8 cellular contexts compared by ENCODE assay signal in genomic region chr7:141550694-141551079, GRCh38. TPM values are rescaled to one million over a fixed set of nuclear protein-coding genes. Genes with fewer than 3 reads are reported as not detected.
DNase-seq lines count a peak whose midpoint lies in the region; ATAC-seq and TF ChIP-seq lines count a peak whose summit lies in the region.

No MANE protein-coding gene starts in this region.

- H3K27me3 ChIP-seq in DOHH2 (ENCODE audit: control insufficient read depth, low read length) (no peaks in the 10 kb centered on the region), H9 (ENCODE audit: insufficient read depth, low read length) (no peaks in the 10 kb centered on the region), esophagus muscularis mucosa (no peaks in the 10 kb centered on the region)

- H3K79me1 ChIP-seq in H9 (ENCODE audit: insufficient read depth, low read depth, low read length, poor library complexity, severe bottlenecking) = no peaks in the 10 kb centered on the region

- H4K20me1 ChIP-seq in DOHH2 (ENCODE audit: control insufficient read depth, insufficient read depth, low read depth, low read length) (no peaks in the 10 kb centered on the region), H9 (ENCODE audit: control insufficient read depth, insufficient read depth, insufficient read length) (no peaks in the 10 kb centered on the region)

- H3T11ph ChIP-seq in H9 (ENCODE audit: low read length) = no peak overlapping the region

- H4K8ac ChIP-seq in H9 (replicated peaks; ENCODE audit: insufficient read length, low read depth, low read length) = peak overlapping the region; percentile 69

- H2BK20ac ChIP-seq in H9 (ENCODE audit: low read depth, low read length, poor library complexity, severe bottlenecking) = no peak overlapping the region

- peaks cover 20 to 36% of the 10 kb centered on the region in 2 experiments for H3K4me1 Mint-ChIP-seq in H9
- H3K4me1 Mint-ChIP-seq in T-helper 1 cell treated with Interleukin-12 subunit alpha and Interleukin-12 subunit beta and Interleukin-4 antibody, amounts not matched to agents 30 μg/mL and 1 μg/mL, for 36 hours (ENCODE audit: low read depth) = peaks cover 42% of the 10 kb centered on the region
- H3K4me1 Mint-ChIP-seq in nephron = peaks cover 21% of the 10 kb centered on the region

- no peak overlapping the region for H2BK5ac ChIP-seq in H9 (ENCODE audit: insufficient read length, low read length)

- H3K56ac ChIP-seq in H9 (ENCODE audit: insufficient read length, low read depth, low read length) = no peak overlapping the region

- H3K23me2 ChIP-seq in H9 (ENCODE audit: insufficient read length, low read depth, low read length, poor library complexity, severe bottlenecking) = peaks cover 12% of the 10 kb centered on the region

- TF ChIP-seq EP300 in esophagus muscularis mucosa (IDR thresholded peaks at IDR 0.05) = no peak

- H3K9me3 Mint-ChIP-seq in H9 = no peaks in the 10 kb centered on the region
- no peaks in the 10 kb centered on the region for H3K9me3 Mint-ChIP-seq in T-helper 1 cell treated with Interleukin-12 subunit alpha and Interleukin-12 subunit beta and Interleukin-4 antibody, amounts not matched to agents 30 μg/mL and 1 μg/mL, for 36 hours
- H3K9me3 Mint-ChIP-seq in nephron = no peaks in the 10 kb centered on the region

- H3K18ac ChIP-seq in H9 (ENCODE audit: insufficient read length, low read depth, low read length) = peak overlapping the region; percentile 3

- H3K9me3 ChIP-seq in DOHH2 (ENCODE audit: control insufficient read depth, insufficient read depth, low read length) (no peaks in the 10 kb centered on the region), H9 (ENCODE audit: control insufficient read depth, low read depth, low read length) (no peaks in the 10 kb centered on the region), esophagus muscularis mucosa (no peaks in the 10 kb centered on the region)

- peaks cover 4% of the 10 kb centered on the region for H3F3A ChIP-seq in DOHH2 (ENCODE audit: control insufficient read depth, insufficient read depth)

- H3K27ac Mint-ChIP-seq in H9 (peak overlapping the region; percentile 3 to 75 (median 44); a peak in 6 of 7 replicates), nephron (peak overlapping the region; percentile 82 to 94 (median 89))
- H3K27ac Mint-ChIP-seq in T-helper 1 cell treated with Interleukin-12 subunit alpha and Interleukin-12 subunit beta and Interleukin-4 antibody, amounts not matched to agents 30 μg/mL and 1 μg/mL, for 36 hours = peak overlapping the region; percentile 93

- H3K36me3 Mint-ChIP-seq in H9 (ENCODE audit: insufficient read depth in 1 of 3, low read depth in 3 of 3) = peaks cover under 1 to 11% (median 4%) of the 10 kb centered on the region in 3 experiments; a peak in 6 of 7 replicates
- peaks cover 31% of the 10 kb centered on the region for H3K36me3 Mint-ChIP-seq in T-helper 1 cell treated with Interleukin-12 subunit alpha and Interleukin-12 subunit beta and Interleukin-4 antibody, amounts not matched to agents 30 μg/mL and 1 μg/mL, for 36 hours (ENCODE audit: low read depth)
- peaks cover 9% of the 10 kb centered on the region for H3K36me3 Mint-ChIP-seq in nephron (ENCODE audit: low read depth)

- no peak for TF ChIP-seq CTCF in DOHH2 (IDR thresholded peaks at IDR 0.05; ENCODE audit: low read depth, low read length, poor library complexity, severe bottlenecking)
- TF ChIP-seq CTCF in H9 (conservative IDR thresholded peaks at IDR 0.05) = no peak
- TF ChIP-seq CTCF in esophagus muscularis mucosa (IDR thresholded peaks at IDR 0.05) = no peak
- TF ChIP-seq CTCF in nephron (IDR thresholded peaks at IDR 0.05; ENCODE audit: unreplicated experiment in 3 of 3) = no peak

- H3K27me3 Mint-ChIP-seq in H9 (ENCODE audit: low read depth) (no peaks in the 10 kb centered on the region), nephron (ENCODE audit: low read depth) (no peaks in the 10 kb centered on the region)
- no peaks in the 10 kb centered on the region for H3K27me3 Mint-ChIP-seq in T-helper 1 cell treated with Interleukin-12 subunit alpha and Interleukin-12 subunit beta and Interleukin-4 antibody, amounts not matched to agents 30 μg/mL and 1 μg/mL, for 36 hours (ENCODE audit: low read depth)

- H3K14ac ChIP-seq in H9 (ENCODE audit: insufficient read depth, low read length) = peak overlapping the region; percentile 64

- intact Hi-C loops in esophagus muscularis mucosa (cut with DNase I) = no loop called here

- peak overlapping the region; percentile 88 for H3K4me3 ChIP-seq in DOHH2 (ENCODE audit: low read length)
- H3K4me3 ChIP-seq in esophagus muscularis mucosa = peak overlapping the region; percentile 96 to 98 (median 97)

- DNase-seq in H9 (peak; percentile 34), esophagus muscularis mucosa (ENCODE audit: extremely low spot score) (no peak), SIG-M5 (lab: John Stamatoyannopoulos, UW) (no peak), GF-D8 (lab: John Stamatoyannopoulos, UW) (no peak)

- no peak overlapping the region for H4K91ac ChIP-seq in H9 (ENCODE audit: insufficient read length, low read depth, low read length)

- H2AK5ac ChIP-seq in H9 (ENCODE audit: insufficient read length, low read length) = no peak overlapping the region

- ATAC-seq in HG02938 (IDR thresholded peaks at IDR 0.05; ENCODE audit: unreplicated experiment) = no peak

- H2BK120ac ChIP-seq in H9 (ENCODE audit: low read depth, low read length, poor library complexity, severe bottlenecking) = no peak overlapping the region

- peaks cover 27% of the 10 kb centered on the region for H3K36me3 ChIP-seq in DOHH2 (ENCODE audit: control insufficient read depth, low read length)
- H3K36me3 ChIP-seq in esophagus muscularis mucosa = peaks cover 0 to 3% (median 3%) of the 10 kb centered on the region in 4 donors

- H2AFZ ChIP-seq in H9 (ENCODE audit: low read length) = peak overlapping the region; percentile 58

- H3K79me2 ChIP-seq in DOHH2 (ENCODE audit: control insufficient read depth, low read length) = peaks cover 35% of the 10 kb centered on the region
- H3K79me2 ChIP-seq in H9 (ENCODE audit: insufficient read depth, low read length) = no peaks in the 10 kb centered on the region

- H3K4me1 ChIP-seq in DOHH2 (ENCODE audit: control insufficient read depth, low read length) = peaks cover 34% of the 10 kb centered on the region
- H3K4me1 ChIP-seq in H9 (ENCODE audit: insufficient read depth, low read length) = no peaks in the 10 kb centered on the region; the same call in 1 of the 2 replicates
- H3K4me1 ChIP-seq in esophagus muscularis mucosa = peaks cover 16 to 28% (median 26%) of the 10 kb centered on the region in 4 donors

- H2BK15ac ChIP-seq in H9 (ENCODE audit: low read depth, low read length) = no peak overlapping the region

- no peaks in the 10 kb centered on the region for H3K9me2 ChIP-seq in DOHH2 (replicated peaks; ENCODE audit: control insufficient read depth, low read length)

- no CpG with 5 or more reads among the region's 13 CpGs for WGBS in H9 (ENCODE audit: extremely low coverage, insufficient read length, low lambda C conversion rate)
- WGBS in esophagus muscularis mucosa = 25% methylated on average over 13 of the region's 13 CpGs

- H3K4me2 ChIP-seq in DOHH2 (ENCODE audit: low read length) (peak overlapping the region; percentile 85), H9 (ENCODE audit: insufficient read depth, insufficient read length, low read length) (peak overlapping the region; percentile 100)

- H3K9ac ChIP-seq in H9 (ENCODE audit: extremely low read depth, insufficient read length, low read length) = peak overlapping the region; percentile 86

- H3K27ac ChIP-seq in DOHH2 (ENCODE audit: low read depth, low read length) (peak overlapping the region; percentile 7; the same call in 1 of the 2 replicates), H9 (ENCODE audit: insufficient read length, low read depth, low read length) (no peak overlapping the region), esophagus muscularis mucosa (replicated peaks in 1 of 4) (peak overlapping the region; percentile 76 to 86 (median 83))

- no peak for TF ChIP-seq POLR2A in esophagus muscularis mucosa (IDR thresholded peaks at IDR 0.05; ENCODE audit: low read depth)

- H3K4ac ChIP-seq in H9 (ENCODE audit: low read depth, low read length) = no peak overlapping the region

- H4K5ac ChIP-seq in H9 (ENCODE audit: insufficient read length, low read depth, low read length) = peak overlapping the region; percentile 39

- peak overlapping the region; percentile 79 to 85 for H3K4me3 Mint-ChIP-seq in H9
- peak overlapping the region; percentile 89 for H3K4me3 Mint-ChIP-seq in T-helper 1 cell treated with Interleukin-12 subunit alpha and Interleukin-12 subunit beta and Interleukin-4 antibody, amounts not matched to agents 30 μg/mL and 1 μg/mL, for 36 hours
- H3K4me3 Mint-ChIP-seq in nephron = peak overlapping the region; percentile 89 to 90 (median 90)

- H3K23ac ChIP-seq in H9 (ENCODE audit: insufficient read length, low read depth, low read length) = no peak overlapping the region

- H2BK12ac ChIP-seq in H9 (ENCODE audit: insufficient read length, low read depth, low read length) = no peak overlapping the region

RNA-seq across cellular contexts. Expression of gene AGK, which starts 0.5 kb away (rescaled TPM):
- total RNA-seq in H9 (2021) (30.6 and 35.1 TPM in 2 replicates), esophagus muscularis mucosa (10 to 100 TPM; 17.9 to 23.4 (median 19.2) TPM)
